ENCODE assay signal across 8 cellular contexts in genomic region chr2:19346983-19347618, GRCh38. TPM values are rescaled to one million over a fixed set of nuclear protein-coding genes. Genes with fewer than 3 reads are reported as not detected.
DNase-seq lines count a peak whose midpoint lies in the region; ATAC-seq and TF ChIP-seq lines count a peak whose summit lies in the region.

No MANE protein-coding gene starts in this region.

- ATAC-seq in GM18517 (IDR thresholded peaks at IDR 0.05; ENCODE audit: unreplicated experiment) (peak; percentile 16), HG02610 (IDR thresholded peaks at IDR 0.05; ENCODE audit: unreplicated experiment) (peak; percentile 16)

- H3K36me3 ChIP-seq in Peyer's patch (no peaks in the 10 kb centered on the region), skeletal muscle tissue (ENCODE audit: control insufficient read depth in 3 of 3, insufficient read depth in 3 of 3, low read length in 3 of 3) (peaks cover 0 to 4% (median 1%) of the 10 kb centered on the region in 3 donors)

- TF ChIP-seq POLR2A in Peyer's patch (IDR thresholded peaks at IDR 0.05): no peak

- H3K27ac ChIP-seq in Peyer's patch (peak overlapping the region; percentile 90 to 94 (median 90)), skeletal muscle tissue (ENCODE audit: low read depth, low read length) (peak overlapping the region; percentile 89)

- H3K27me3 ChIP-seq in Peyer's patch (peaks cover 0 to 11% of the 10 kb centered on the region in 2 donors), skeletal muscle tissue (ENCODE audit: control insufficient read depth in 3 of 3, insufficient read depth in 3 of 3, low read length in 3 of 3) (peaks cover 0 to 4% (median under 1%) of the 10 kb centered on the region in 3 donors)

- H3K4me1 ChIP-seq in Peyer's patch: peaks cover 0 to 24% (median 9%) of the 10 kb centered on the region in 4 donors
- peaks cover 9 to 18% (median 10%) of the 10 kb centered on the region in 3 donors for H3K4me1 ChIP-seq in skeletal muscle tissue (ENCODE audit: control insufficient read depth in 3 of 3, insufficient read depth in 3 of 3, low read length in 3 of 3)

- TF ChIP-seq CTCF in Peyer's patch (IDR thresholded peaks at IDR 0.05) (no peak), fibroblast of pulmonary artery (IDR thresholded peaks at IDR 0.05; ENCODE audit: low read length, missing control alignments) (no peak)

- peak overlapping the region; percentile 98 to 99 (median 98) for H3K9ac ChIP-seq in skeletal muscle tissue (ENCODE audit: low read depth in 1 of 3, low read length in 3 of 3)

- H3K4me3 ChIP-seq in Peyer's patch (peak overlapping the region; percentile 60 to 91 (median 84)), fibroblast of pulmonary artery (replicated peaks; ENCODE audit: low read depth, low read length) (peak overlapping the region; percentile 90), skeletal muscle tissue (ENCODE audit: low read length in 3 of 3) (peak overlapping the region; percentile 97 to 100 (median 97))

- DNase-seq in Peyer's patch (no peak), fibroblast of pulmonary artery (ENCODE audit: low read depth) (no peak), NCI-H1930 (lab: John Stamatoyannopoulos, UW) (no peak), globus pallidus (ENCODE audit: low spot score) (no peak)
- no peak for DNase-seq in activated CD4-positive, alpha-beta T cell treated with anti-CD3 and anti-CD28 coated beads for 1 hour

- H3K9me3 ChIP-seq in Peyer's patch: no peaks in the 10 kb centered on the region
- no peaks in the 10 kb centered on the region for H3K9me3 ChIP-seq in skeletal muscle tissue (ENCODE audit: control insufficient read depth in 3 of 3, low read length in 3 of 3)

RNA-seq across cellular contexts. Expression of gene OSR1, which starts 11.3 kb away (rescaled TPM):
- total RNA-seq in Peyer's patch: 10 to 100 TPM in 1 of 4 donors, 1 to 10 TPM in 3; 3.9 to 14.9 (median 7.0) TPM
- total RNA-seq in skeletal muscle tissue: 10.4 TPM
